In genomic region chr7:37916673-37917660, GRCh38 we compare ENCODE assay signal across 1 cellular context.
TF ChIP-seq lines count a peak whose summit lies in the region.

TSS of gene SFRP4 (minus strand) at chr7:37916817. CDS start at chr7:37916537, 280 bp downstream.

TF ChIP-seq in HEK293, 187 proteins besides CTCF, POLR2A, EP300 and RAD21 (continued from another document and continues in another):
- TF ChIP-seq KLF8 (tag by site-specific recombination; IDR thresholded peaks at IDR 0.05) (peak; percentile 17; the same call in 1 of the 2 replicates), ZNF416 (tag by site-specific recombination; IDR thresholded peaks at IDR 0.05) (no peak), ZNF514 (tag by site-specific recombination; IDR thresholded peaks at IDR 0.05) (no peak), TRIM28 (IDR thresholded peaks at IDR 0.05; ENCODE audit: borderline replicate concordance, low read length) (no peak), GLIS2 (tag by site-specific recombination; IDR thresholded peaks at IDR 0.05) (peak; percentile 78), ZNF175 (tag by site-specific recombination; IDR thresholded peaks at IDR 0.05) (no peak), YY1 (tag by site-specific recombination; IDR thresholded peaks at IDR 0.05) (no peak), HOXD13 (CRISPR knock-in tag; IDR thresholded peaks at IDR 0.05; ENCODE audit: borderline replicate concordance) (no peak), PRDM4 (tag by site-specific recombination; IDR thresholded peaks at IDR 0.05) (no peak), INSM2 (tag by site-specific recombination; IDR thresholded peaks at IDR 0.05) (no peak), ZSCAN30 (tag by site-specific recombination; IDR thresholded peaks at IDR 0.05) (0 out of 2 replicates have a peak, but pooled peaks have one; percentile 17), ZNF449 (tag by site-specific recombination; IDR thresholded peaks at IDR 0.05) (no peak), ZNF426 (tag by site-specific recombination; IDR thresholded peaks at IDR 0.05) (no peak), GLI4 (tag by site-specific recombination; IDR thresholded peaks at IDR 0.05) (no peak), ZNF561 (tag by site-specific recombination; IDR thresholded peaks at IDR 0.05; ENCODE audit: borderline replicate concordance) (no peak), ZNF239 (tag by site-specific recombination; IDR thresholded peaks at IDR 0.05) (no peak), ZNF19 (tag by site-specific recombination; IDR thresholded peaks at IDR 0.05; ENCODE audit: low read depth) (no peak), HOXA7 (CRISPR knock-in tag; IDR thresholded peaks at IDR 0.05; ENCODE audit: borderline replicate concordance) (no peak), ZNF473 (tag by site-specific recombination; IDR thresholded peaks at IDR 0.05) (no peak), ZNF146 (tag by site-specific recombination; IDR thresholded peaks at IDR 0.05) (no peak), OSR2 (tag by site-specific recombination; IDR thresholded peaks at IDR 0.05) (no peak), ZBTB11 (tag by site-specific recombination; conservative IDR thresholded peaks at IDR 0.05; ENCODE audit: low read depth) (peak; percentile 59; the same call in 1 of the 2 replicates), ZNF391 (tag by site-specific recombination; IDR thresholded peaks at IDR 0.05; ENCODE audit: borderline replicate concordance, low read depth) (no peak), ZNF214 (tag by site-specific recombination; IDR thresholded peaks at IDR 0.05; ENCODE audit: borderline replicate concordance) (no peak), ZNF404 (tag by site-specific recombination; IDR thresholded peaks at IDR 0.05) (no peak), ELK4 (IDR thresholded peaks at IDR 0.05; ENCODE audit: borderline replicate concordance, low read depth, low read length) (no peak), AEBP2 (tag by site-specific recombination; IDR thresholded peaks at IDR 0.05; ENCODE audit: borderline replicate concordance) (no peak), ZBTB21 (tag by site-specific recombination; IDR thresholded peaks at IDR 0.05) (no peak), ZNF423 (tag by site-specific recombination; IDR thresholded peaks at IDR 0.05) (no peak), ZNF555 (tag by site-specific recombination; conservative IDR thresholded peaks at IDR 0.05) (no peak), ZNF660 (tag by site-specific recombination; IDR thresholded peaks at IDR 0.05) (no peak), ZNF585B (tag by site-specific recombination; IDR thresholded peaks at IDR 0.05) (no peak), ZNF292 (tag by site-specific recombination; IDR thresholded peaks at IDR 0.05; ENCODE audit: borderline replicate concordance, low read depth) (no peak), ZNF157 (tag by site-specific recombination; IDR thresholded peaks at IDR 0.05) (no peak), MZF1 (tag by site-specific recombination; IDR thresholded peaks at IDR 0.05; ENCODE audit: borderline replicate concordance) (no peak), ZNF140 (tag by site-specific recombination; IDR thresholded peaks at IDR 0.05) (no peak), ZBTB1 (tag by site-specific recombination; IDR thresholded peaks at IDR 0.05) (no peak), ZSCAN5A (tag by site-specific recombination; IDR thresholded peaks at IDR 0.05) (no peak), ZNF610 (tag by site-specific recombination; IDR thresholded peaks at IDR 0.05; ENCODE audit: borderline replicate concordance) (no peak), ZNF280D (tag by site-specific recombination; IDR thresholded peaks at IDR 0.05) (no peak), KLF16 (tag by site-specific recombination; IDR thresholded peaks at IDR 0.05) (no peak)
- TF ChIP-seq, protein P1, sequence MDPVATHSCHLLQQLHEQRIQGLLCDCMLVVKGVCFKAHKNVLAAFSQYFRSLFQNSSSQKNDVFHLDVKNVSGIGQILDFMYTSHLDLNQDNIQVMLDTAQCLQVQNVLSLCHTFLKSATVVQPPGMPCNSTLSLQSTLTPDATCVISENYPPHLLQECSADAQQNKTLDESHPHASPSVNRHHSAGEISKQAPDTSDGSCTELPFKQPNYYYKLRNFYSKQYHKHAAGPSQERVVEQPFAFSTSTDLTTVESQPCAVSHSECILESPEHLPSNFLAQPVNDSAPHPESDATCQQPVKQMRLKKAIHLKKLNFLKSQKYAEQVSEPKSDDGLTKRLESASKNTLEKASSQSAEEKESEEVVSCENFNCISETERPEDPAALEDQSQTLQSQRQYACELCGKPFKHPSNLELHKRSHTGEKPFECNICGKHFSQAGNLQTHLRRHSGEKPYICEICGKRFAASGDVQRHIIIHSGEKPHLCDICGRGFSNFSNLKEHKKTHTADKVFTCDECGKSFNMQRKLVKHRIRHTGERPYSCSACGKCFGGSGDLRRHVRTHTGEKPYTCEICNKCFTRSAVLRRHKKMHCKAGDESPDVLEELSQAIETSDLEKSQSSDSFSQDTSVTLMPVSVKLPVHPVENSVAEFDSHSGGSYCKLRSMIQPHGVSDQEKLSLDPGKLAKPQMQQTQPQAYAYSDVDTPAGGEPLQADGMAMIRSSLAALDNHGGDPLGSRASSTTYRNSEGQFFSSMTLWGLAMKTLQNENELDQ (tag by site-specific recombination; IDR thresholded peaks at IDR 0.05; ENCODE audit: low read depth): no peak
- TF ChIP-seq, protein P2, sequence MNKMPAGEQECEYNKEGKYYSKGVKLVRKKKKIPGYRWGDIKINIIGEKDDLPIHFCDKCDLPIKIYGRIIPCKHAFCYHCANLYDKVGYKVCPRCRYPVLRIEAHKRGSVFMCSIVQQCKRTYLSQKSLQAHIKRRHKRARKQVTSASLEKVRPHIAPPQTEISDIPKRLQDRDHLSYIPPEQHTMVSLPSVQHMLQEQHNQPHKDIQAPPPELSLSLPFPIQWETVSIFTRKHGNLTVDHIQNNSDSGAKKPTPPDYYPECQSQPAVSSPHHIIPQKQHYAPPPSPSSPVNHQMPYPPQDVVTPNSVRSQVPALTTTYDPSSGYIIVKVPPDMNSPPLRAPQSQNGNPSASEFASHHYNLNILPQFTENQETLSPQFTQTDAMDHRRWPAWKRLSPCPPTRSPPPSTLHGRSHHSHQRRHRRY (tag by site-specific recombination; IDR thresholded peaks at IDR 0.05): no peak
